In the genomic region with DNA sequence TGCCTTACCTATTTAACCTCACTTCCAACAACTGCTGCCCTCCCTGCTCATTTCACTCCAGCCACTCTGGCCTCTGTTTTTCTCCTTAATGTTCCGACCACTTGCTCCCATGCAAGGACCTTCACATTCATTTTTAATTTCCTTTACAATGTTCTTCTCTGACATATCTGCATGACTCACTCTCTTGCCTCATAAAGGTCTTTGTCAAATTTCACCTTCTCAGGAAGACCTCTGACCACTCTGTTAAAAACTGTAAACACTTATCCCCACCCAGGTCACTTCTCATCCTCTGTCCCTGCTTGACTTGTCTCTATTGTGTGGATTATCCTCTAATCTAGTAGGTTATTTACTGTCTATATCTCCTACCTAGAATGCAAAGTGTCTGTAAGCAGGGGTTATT, we compare ENCODE assay signal across 28 cellular contexts.
DNase-seq lines count a peak whose midpoint lies in the region; TF ChIP-seq lines count a peak whose summit lies in the region.
"Had no signal": no experiment of that assay in that cellular context is flagged by ENCODE, and none has a peak within 500 bp of the region (broad histone marks: within the 10 kb centered on the region; RNA-seq: fewer than 3 reads in every experiment).

No MANE protein-coding gene starts in this region.

- no peak overlapping the region for H3K9ac ChIP-seq in Karpas-422 (ENCODE audit: low read length)

- peak; percentile 70 for DNase-seq in MCF 10A (ENCODE audit: unreplicated experiment)
- no peak for DNase-seq in breast epithelium (ENCODE audit: low spot score in 2 of 2)
- peak; percentile 16 for DNase-seq in NCI-H226
- peak; percentile 23 for DNase-seq in choroid plexus epithelial cell (ENCODE audit: low read depth)
- DNase-seq in renal cortical epithelial cell (ENCODE audit: low read depth), result peak; percentile 50
- no peak for DNase-seq in Ammon's horn (ENCODE audit: low spot score)
- no peak for DNase-seq in Karpas-422
- DNase-seq in NCI-H187 (lab: John Stamatoyannopoulos, UW), result no peak
- DNase-seq: 8988T; Caco-2; CD8-positive, alpha-beta T cell; DMS79 treated with DMSO at 0.1 percent for 48 hours; IMR-90; KG1; NCI-H1092 treated with DMSO at 0.1 percent for 48 hours; NCI-H1436 treated with DMSO at 0.1 percent for 48 hours; NCI-H1930; NCI-H2107; NCI-H446; NCI-H524 treated with DMSO at 0.1 percent for 48 hours; NCI-H82; NK-92 treated with Interleukin-12 subunit alpha and Interleukin-12 subunit beta, amount 100 ng/mL, for 24 hours; PC-9; Right ventricle myocardium superior had no signal

- H3K27ac ChIP-seq in breast epithelium, result no peak overlapping the region
- no peak overlapping the region for H3K27ac ChIP-seq in Karpas-422 (ENCODE audit: low read length)
- H3K27ac ChIP-seq: C4-2B, PC-9, SJSA1 had no signal

- no peaks in the 10 kb centered on the region for H3K9me2 ChIP-seq in Karpas-422 (replicated peaks; ENCODE audit: insufficient read depth, low read length)

- no peaks in the 10 kb centered on the region for H3K36me3 ChIP-seq in breast epithelium
- no peaks in the 10 kb centered on the region for H3K36me3 ChIP-seq in Karpas-422 (ENCODE audit: insufficient read depth, low read length)
- H3K36me3 ChIP-seq: HAP-1, SJSA1 had no signal

- TF ChIP-seq CTCF in MCF 10A (IDR thresholded peaks at IDR 0.05; ENCODE audit: unreplicated experiment), result no peak
- TF ChIP-seq CTCF in breast epithelium (IDR thresholded peaks at IDR 0.05), result no peak
- no peak for TF ChIP-seq CTCF in choroid plexus epithelial cell (conservative IDR thresholded peaks at IDR 0.05; ENCODE audit: low read depth, low read length)

- no peaks in the 10 kb centered on the region for H3K9me3 ChIP-seq in breast epithelium
- H3K9me3 ChIP-seq in Karpas-422 (ENCODE audit: low read length), result peaks cover 16% of the 10 kb centered on the region
- H3K9me3 ChIP-seq: Caco-2, HAP-1, SJSA1 had no signal

- H3K27me3 ChIP-seq in breast epithelium (no peaks in the 10 kb centered on the region), Karpas-422 (ENCODE audit: low read length) (no peaks in the 10 kb centered on the region)
- H3K27me3 ChIP-seq: SJSA1 had no signal

- no peak overlapping the region for H2AFZ ChIP-seq in Karpas-422 (ENCODE audit: low read length)
- H2AFZ ChIP-seq: PC-9 had no signal

- CTCF ChIA-PET in MCF 10A (lab: Yijun Ruan, JAX), result interaction anchor here (0.9 kb wide), 1 partner anchor 938 kb away, joined by 3 read pairs; no protein-coding TSS in a partner anchor

- POLR2A ChIA-PET in MCF 10A (lab: Yijun Ruan, JAX), result no interaction called here

- H3K79me2 ChIP-seq in Karpas-422 (ENCODE audit: low read length), result no peaks in the 10 kb centered on the region

- H3K9me3 Mint-ChIP-seq in MCF 10A (ENCODE audit: unreplicated experiment), result no peaks in the 10 kb centered on the region
- H3K9me3 Mint-ChIP-seq: CD8-positive, alpha-beta T cell had no signal

- peaks cover 22% of the 10 kb centered on the region for H3K4me1 Mint-ChIP-seq in MCF 10A (ENCODE audit: insufficient read depth, unreplicated experiment)
- H3K4me1 Mint-ChIP-seq: B cell had no signal

- no peak for TF ChIP-seq POLR2A in breast epithelium (IDR thresholded peaks at IDR 0.05)

- no peaks in the 10 kb centered on the region for H3K4me1 ChIP-seq in breast epithelium
- no peaks in the 10 kb centered on the region for H3K4me1 ChIP-seq in Karpas-422 (ENCODE audit: low read length)
- H3K4me1 ChIP-seq: Caco-2, HAP-1, SJSA1 had no signal

- H3K4me3 ChIP-seq in breast epithelium (no peak overlapping the region), choroid plexus epithelial cell (ENCODE audit: low read depth, low read length) (no peak overlapping the region), Karpas-422 (ENCODE audit: low read length) (no peak overlapping the region)
- H3K4me3 ChIP-seq: HAP-1, PC-9, SJSA1 had no signal

- peak overlapping the region; percentile 9 for H3K27ac Mint-ChIP-seq in MCF 10A (ENCODE audit: low read depth, unreplicated experiment)
- H3K27ac Mint-ChIP-seq: B cell; CD8-positive, alpha-beta T cell had no signal

- no peak overlapping the region for H3K4me2 ChIP-seq in Karpas-422 (ENCODE audit: low read depth, low read length, poor library complexity, severe bottlenecking)
- H3K4me2 ChIP-seq: PC-9 had no signal

- no peaks in the 10 kb centered on the region for H3K27me3 Mint-ChIP-seq in MCF 10A (ENCODE audit: insufficient read depth, unreplicated experiment)
- H3K27me3 Mint-ChIP-seq: B cell had no signal

- no TSS peak for BruUV-seq in MCF 10A (replicated peaks; lab: Mats Ljungman, UMichigan)

- no peak overlapping the region for H3K4me3 Mint-ChIP-seq in MCF 10A (ENCODE audit: unreplicated experiment)
- H3K4me3 Mint-ChIP-seq: B cell; CD8-positive, alpha-beta T cell had no signal

- no peaks in the 10 kb centered on the region for H4K20me1 ChIP-seq in Karpas-422 (ENCODE audit: insufficient read depth, low read depth, low read length)

- H3K36me3 Mint-ChIP-seq in MCF 10A (ENCODE audit: insufficient read depth, unreplicated experiment), result no peaks in the 10 kb centered on the region
- H3K36me3 Mint-ChIP-seq: CD8-positive, alpha-beta T cell had no signal

- intact Hi-C loops in MCF 10A (cut with micrococcal nuclease), result no loop called here
- intact Hi-C loops in breast epithelium (cut with DNase I; ENCODE audit: low total_unique reads), result no loop called here

Comparison
In these comparisons a context has a peak if more than half of its experiments do, and no peak if none do; other contexts are left out.
1. DNase-seq: peak in MCF 10A (single experiment), NCI-H226 (single experiment), choroid plexus epithelial cell (single experiment) and renal cortical epithelial cell (single experiment); none in breast epithelium (0 of 2), Ammon's horn (single experiment), Karpas-422 (single experiment) and NCI-H187 (0 of 2).